In the genomic region with DNA sequence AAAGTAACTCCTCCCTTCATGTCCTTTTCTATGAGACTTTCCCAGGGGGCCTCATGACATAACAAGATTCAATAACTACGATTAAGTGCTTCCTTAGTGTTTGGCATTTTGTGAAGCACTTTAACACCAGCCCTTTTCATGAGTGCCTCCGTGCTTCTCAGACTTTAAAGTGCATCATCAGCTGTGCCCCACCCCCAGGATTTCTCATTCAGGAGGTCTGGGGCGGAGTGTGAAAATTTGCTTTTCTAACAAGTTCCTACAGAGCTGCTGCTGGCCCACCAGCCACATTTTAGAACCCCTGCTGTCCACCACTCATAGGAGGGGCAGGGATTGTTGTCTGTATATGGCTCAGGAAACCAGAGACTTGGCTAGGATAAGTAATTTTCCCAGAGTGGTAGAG, we compare ENCODE assay signal across 21 cellular contexts.
"Had no signal": no experiment of that assay in that cellular context is flagged by ENCODE, and none has a peak within 500 bp of the region (broad histone marks: within the 10 kb centered on the region; RNA-seq: fewer than 3 reads in every experiment).

No MANE protein-coding gene starts in this region.

- H3K27me3 ChIP-seq: esophagus muscularis mucosa, gastrocnemius medialis, right lobe of liver, suprapubic skin, thyroid gland, uterus had no signal

- H3K27ac ChIP-seq: epithelial cell of prostate, esophagus muscularis mucosa, gastrocnemius medialis, left ventricle myocardium inferior, psoas muscle, right lobe of liver, suprapubic skin, thyroid gland, uterus had no signal

- H3K27ac Mint-ChIP-seq: immature natural killer cell; naive thymus-derived CD4-positive, alpha-beta T cell; nephron progenitor cell; stimulated activated effector memory CD8-positive, alpha-beta T cell treated with anti-CD3 and anti-CD28 coated beads, Interleukin-12 subunit alpha, Interleukin-12 subunit beta, amount 100 ng/mL, for 72 hours; type B pancreatic cell had no signal

- H3K4me1 ChIP-seq: esophagus muscularis mucosa, gastrocnemius medialis, psoas muscle, right lobe of liver, suprapubic skin, thyroid gland, uterus had no signal

- H3K9me3 Mint-ChIP-seq: nephron progenitor cell; stimulated activated effector memory CD8-positive, alpha-beta T cell treated with anti-CD3 and anti-CD28 coated beads, Interleukin-12 subunit alpha, Interleukin-12 subunit beta, amount 100 ng/mL, for 72 hours had no signal

- H3K4me3 Mint-ChIP-seq: immature natural killer cell; naive thymus-derived CD4-positive, alpha-beta T cell; nephron progenitor cell; stimulated activated effector memory CD8-positive, alpha-beta T cell treated with anti-CD3 and anti-CD28 coated beads, Interleukin-12 subunit alpha, Interleukin-12 subunit beta, amount 100 ng/mL, for 72 hours; type B pancreatic cell had no signal

- H3K9me3 ChIP-seq: esophagus muscularis mucosa, gastrocnemius medialis, left ventricle myocardium inferior, psoas muscle, right lobe of liver, suprapubic skin, thyroid gland, uterus had no signal

- H3K36me3 Mint-ChIP-seq: immature natural killer cell; naive thymus-derived CD4-positive, alpha-beta T cell; stimulated activated effector memory CD8-positive, alpha-beta T cell treated with anti-CD3 and anti-CD28 coated beads, Interleukin-12 subunit alpha, Interleukin-12 subunit beta, amount 100 ng/mL, for 72 hours had no signal

- H3K4me1 Mint-ChIP-seq: immature natural killer cell; naive thymus-derived CD4-positive, alpha-beta T cell; stimulated activated effector memory CD8-positive, alpha-beta T cell treated with anti-CD3 and anti-CD28 coated beads, Interleukin-12 subunit alpha, Interleukin-12 subunit beta, amount 100 ng/mL, for 72 hours had no signal

- H3K4me3 ChIP-seq: esophagus muscularis mucosa, gastrocnemius medialis, left ventricle myocardium inferior, lung, psoas muscle, right lobe of liver, suprapubic skin, thyroid gland, uterus had no signal

- H3K36me3 ChIP-seq: esophagus muscularis mucosa, gastrocnemius medialis, left ventricle myocardium inferior, right lobe of liver, suprapubic skin, thyroid gland, uterus had no signal

- DNase-seq: effector memory CD4-positive, alpha-beta T cell; gastrocnemius medialis; immature natural killer cell; left ventricle myocardium inferior; mesenchymal stem cell; naive thymus-derived CD4-positive, alpha-beta T cell; nephron progenitor cell; psoas muscle; retina; right lobe of liver; stimulated activated CD4-positive, alpha-beta T cell treated with anti-CD3 and anti-CD28 coated beads, Interleukin-4, amount 100 ng/mL, for 1 hour; stimulated activated CD8-positive, alpha-beta memory T cell treated with anti-CD3 and anti-CD28 coated beads, Interleukin-4, amount 100 ng/mL, for 48 hours; stimulated activated naive CD8-positive, alpha-beta T cell treated with anti-CD3 and anti-CD28 coated beads, Interleukin-15, Interleukin-2, amounts not matched to agents 100 U/mL and 50 U/mL, for 24 hours; thyroid gland; uterus had no signal

- ATAC-seq: gastrocnemius medialis; naive thymus-derived CD4-positive, alpha-beta T cell; psoas muscle; right lobe of liver; stimulated activated effector memory CD8-positive, alpha-beta T cell treated with anti-CD3 and anti-CD28 coated beads, Interleukin-12 subunit alpha, Interleukin-12 subunit beta, amount 100 ng/mL, for 72 hours; stimulated activated naive CD8-positive, alpha-beta T cell treated with anti-CD3 and anti-CD28 coated beads, Interleukin-15, Interleukin-2, amounts not matched to agents 100 U/mL and 50 U/mL, for 24 hours had no signal
